1 cellular context compared by ENCODE assay signal in the genomic region with DNA sequence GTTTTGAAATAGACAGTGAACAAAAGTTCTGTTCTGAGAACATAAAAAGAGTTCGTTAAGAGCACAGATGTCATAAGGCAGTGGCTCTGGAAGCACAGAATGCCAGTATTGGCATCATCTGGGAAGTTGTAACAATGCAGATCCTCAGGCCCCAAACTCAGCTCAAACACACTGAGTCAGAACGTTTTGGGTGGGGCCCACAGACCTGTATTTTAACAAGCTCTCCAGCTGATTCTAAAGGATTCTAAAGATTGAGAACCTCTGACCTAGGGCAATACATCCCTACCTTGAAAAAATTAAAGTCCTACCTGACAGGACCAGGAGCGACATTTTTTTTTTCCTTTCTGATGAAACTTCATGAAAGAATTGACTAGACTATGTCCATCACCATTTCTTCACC.
TF ChIP-seq lines count a peak whose summit lies in the region.

No MANE protein-coding gene starts in this region.

TF ChIP-seq in K562, 482 proteins besides CTCF, POLR2A, EP300 and RAD21:
- TF ChIP-seq, protein P1, sequence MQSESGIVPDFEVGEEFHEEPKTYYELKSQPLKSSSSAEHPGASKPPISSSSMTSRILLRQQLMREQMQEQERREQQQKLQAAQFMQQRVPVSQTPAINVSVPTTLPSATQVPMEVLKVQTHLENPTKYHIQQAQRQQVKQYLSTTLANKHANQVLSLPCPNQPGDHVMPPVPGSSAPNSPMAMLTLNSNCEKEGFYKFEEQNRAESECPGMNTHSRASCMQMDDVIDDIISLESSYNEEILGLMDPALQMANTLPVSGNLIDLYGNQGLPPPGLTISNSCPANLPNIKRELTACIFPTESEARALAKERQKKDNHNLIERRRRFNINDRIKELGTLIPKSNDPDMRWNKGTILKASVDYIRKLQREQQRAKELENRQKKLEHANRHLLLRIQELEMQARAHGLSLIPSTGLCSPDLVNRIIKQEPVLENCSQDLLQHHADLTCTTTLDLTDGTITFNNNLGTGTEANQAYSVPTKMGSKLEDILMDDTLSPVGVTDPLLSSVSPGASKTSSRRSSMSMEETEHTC (IDR thresholded peaks at IDR 0.05), result no peak
- TF ChIP-seq ZNF589 (CRISPR knock-in tag; IDR thresholded peaks at IDR 0.05; ENCODE audit: low read depth), result 0 out of 2 replicates have a peak, but pooled peaks have one; percentile 29
- TF ChIP-seq GTF2F1 (IDR thresholded peaks at IDR 0.05; ENCODE audit: low read depth, low read length), result no peak
- no peak for TF ChIP-seq NKRF (IDR thresholded peaks at IDR 0.05; ENCODE audit: borderline replicate concordance)
- TF ChIP-seq ETV5 (CRISPR knock-in tag; IDR thresholded peaks at IDR 0.05; ENCODE audit: low read depth), result no peak
- no peak for TF ChIP-seq STAT5A (IDR thresholded peaks at IDR 0.05; ENCODE audit: borderline replicate concordance, low read length)
- TF ChIP-seq NUFIP1 (IDR thresholded peaks at IDR 0.05; ENCODE audit: partially characterized antibody), result no peak
- no peak for TF ChIP-seq ZC3H8 (IDR thresholded peaks at IDR 0.05)
- TF ChIP-seq CEBPG (CRISPR knock-in tag; IDR thresholded peaks at IDR 0.05), result peak; percentile 18; the same call in 1 of the 2 replicates
- no peak; a peak in 1 of 4 replicates for TF ChIP-seq CEBPG (tag; conservative IDR thresholded peaks at IDR 0.05 in 1 of 2, IDR thresholded peaks at IDR 0.05 in 1 of 2)
- no peak for TF ChIP-seq THRAP3 (IDR thresholded peaks at IDR 0.05; ENCODE audit: borderline replicate concordance)
- no peak for TF ChIP-seq ATF3 (IDR thresholded peaks at IDR 0.05)
- no peak for TF ChIP-seq ATF3 (CRISPR knock-in tag; conservative IDR thresholded peaks at IDR 0.05)
- TF ChIP-seq ZKSCAN3 (CRISPR knock-in tag; IDR thresholded peaks at IDR 0.05), result no peak
- TF ChIP-seq BACH1 (tag; IDR thresholded peaks at IDR 0.05), result 0 out of 2 replicates have a peak, but pooled peaks have one; percentile 27
- TF ChIP-seq NCOA4 (IDR thresholded peaks at IDR 0.05; ENCODE audit: partially characterized antibody), result no peak
- TF ChIP-seq POLR2B (IDR thresholded peaks at IDR 0.05; ENCODE audit: low read depth, partially characterized antibody), result no peak
- TF ChIP-seq SIN3B (IDR thresholded peaks at IDR 0.05; ENCODE audit: low read depth), result no peak
- no peak for TF ChIP-seq YY1 (IDR thresholded peaks at IDR 0.05; ENCODE audit: borderline replicate concordance in 1 of 3, control insufficient read depth in 1 of 3, extremely low read depth in 1 of 3, insufficient read depth in 3 of 3, insufficient read length in 1 of 3, insufficient replicate concordance in 2 of 3, low read depth in 1 of 3, low read length in 2 of 3)
- TF ChIP-seq SNIP1 (IDR thresholded peaks at IDR 0.05; ENCODE audit: low read depth), result no peak
- TF ChIP-seq AFF4 (CRISPR knock-in tag; IDR thresholded peaks at IDR 0.05), result no peak
TF ChIP-seq in K562: peak in this region for 3.
